ENCODE assay signal across 12 cellular contexts in the genomic region with DNA sequence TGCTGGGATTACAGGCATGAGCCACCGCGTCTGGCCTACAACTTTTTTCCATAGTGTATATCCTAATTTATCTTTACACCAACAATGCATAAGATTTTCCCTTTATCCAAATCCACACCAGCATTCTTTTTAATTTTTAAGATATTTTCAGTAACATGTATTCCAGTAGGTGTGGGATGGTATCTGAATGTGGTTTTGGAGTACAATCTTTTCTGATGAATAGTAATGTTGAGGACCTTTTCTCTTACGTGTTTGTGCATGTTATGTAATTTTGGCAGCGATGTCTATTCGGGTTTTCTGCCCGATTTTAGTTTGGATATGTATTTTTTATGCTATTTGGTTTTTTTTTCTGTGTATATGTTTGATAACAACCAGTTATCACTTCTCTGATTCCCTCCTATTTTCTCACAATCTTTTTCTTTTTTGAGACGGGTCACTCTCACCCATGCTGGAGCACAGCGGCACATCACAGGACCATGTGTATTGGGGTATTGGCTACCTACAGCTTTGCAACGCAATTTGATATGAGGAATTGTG.
A peak's percentile ranks its signal among the peaks of the same experiment; 100 is the strongest.
DNase-seq lines count a peak whose midpoint lies in the region; ATAC-seq, FAIRE-seq and TF ChIP-seq lines count a peak whose summit lies in the region.
"Had no signal": no experiment of that assay in that cellular context is flagged by ENCODE, and none has a peak within 500 bp of the region (broad histone marks: within the 10 kb centered on the region; RNA-seq: fewer than 3 reads in every experiment).

No MANE protein-coding gene starts in this region.

- H3K56ac ChIP-seq in IMR-90 (ENCODE audit: extremely low read depth, insufficient read depth, low read length), result no peak overlapping the region

- H3K27ac Mint-ChIP-seq in CD4-positive, alpha-beta memory T cell, result peak overlapping the region in 6 of 7 donors; percentile 18 to 80 (median 42)
- no peak overlapping the region for H3K27ac Mint-ChIP-seq in activated naive CD8-positive, alpha-beta T cell treated with anti-CD3 and anti-CD28 coated beads, Interleukin-2, amount 50 U/mL, for 24 hours
- H3K27ac Mint-ChIP-seq in natural killer cell, result no peak overlapping the region

- peaks cover 14 to 27% of the 10 kb centered on the region in 2 donors for H3K36me3 Mint-ChIP-seq in CD4-positive, alpha-beta memory T cell
- peaks cover 30% of the 10 kb centered on the region for H3K36me3 Mint-ChIP-seq in activated naive CD8-positive, alpha-beta T cell treated with anti-CD3 and anti-CD28 coated beads, Interleukin-2, amount 50 U/mL, for 24 hours (ENCODE audit: low read depth)
- H3K36me3 Mint-ChIP-seq in natural killer cell, result peaks cover 5% of the 10 kb centered on the region

- WGBS in IMR-90 (ENCODE audit: extremely low coverage in 2 of 2, insufficient read length in 1 of 2), 2 experiments, result no CpG with 5 or more reads among the region's 9 CpGs
- WGBS in small intestine, 3 donors, result 83 to 89% (median 87%) methylated on average over 9 of the region's 9 CpGs

- no peaks in the 10 kb centered on the region for H3K9me3 ChIP-seq in CD4-positive, alpha-beta memory T cell (ENCODE audit: control insufficient read depth in 1 of 2, low read length in 2 of 2)
- H3K9me3 ChIP-seq in IMR-90 (ENCODE audit: control insufficient read depth, insufficient read depth, low read length), result no peaks in the 10 kb centered on the region
- H3K9me3 ChIP-seq in small intestine (ENCODE audit: control insufficient read depth, low read depth), result no peaks in the 10 kb centered on the region
- H3K9me3 ChIP-seq: SJCRH30 had no signal

- peaks cover 4% of the 10 kb centered on the region for H3K36me3 ChIP-seq in CD4-positive, alpha-beta memory T cell (ENCODE audit: insufficient read depth, low read length)
- H3K36me3 ChIP-seq in IMR-90 (ENCODE audit: control insufficient read depth, insufficient read depth, low read length) (peaks cover 5% of the 10 kb centered on the region), small intestine (ENCODE audit: control insufficient read depth in 2 of 2, insufficient read depth in 2 of 2, low read length in 2 of 2) (peaks cover 0 to 2% of the 10 kb centered on the region in 2 donors)

- no peak overlapping the region for H3K18ac ChIP-seq in IMR-90 (ENCODE audit: low read depth, low read length)

- no peaks in the 10 kb centered on the region for H3K27me3 ChIP-seq in CD4-positive, alpha-beta memory T cell (ENCODE audit: insufficient read depth, low read length)
- no peaks in the 10 kb centered on the region for H3K27me3 ChIP-seq in IMR-90 (ENCODE audit: control insufficient read depth, insufficient read depth, low read length)
- no peaks in the 10 kb centered on the region for H3K27me3 ChIP-seq in small intestine (ENCODE audit: control insufficient read depth in 2 of 2, insufficient read depth in 2 of 2, low read length in 2 of 2)
- H3K27me3 ChIP-seq: SJCRH30 had no signal

- peaks cover 47% of the 10 kb centered on the region for H4K20me1 ChIP-seq in IMR-90 (ENCODE audit: insufficient read depth, low read length)

- H3K4ac ChIP-seq in IMR-90 (ENCODE audit: low read depth, low read length), result no peak overlapping the region

- H3K9me3 Mint-ChIP-seq in CD4-positive, alpha-beta memory T cell, result no peaks in the 10 kb centered on the region
- no peaks in the 10 kb centered on the region for H3K9me3 Mint-ChIP-seq in activated naive CD8-positive, alpha-beta T cell treated with anti-CD3 and anti-CD28 coated beads, Interleukin-2, amount 50 U/mL, for 24 hours
- no peaks in the 10 kb centered on the region for H3K9me3 Mint-ChIP-seq in natural killer cell

- peaks cover 42 to 65% (median 53%) of the 10 kb centered on the region in 4 donors for H3K4me1 Mint-ChIP-seq in CD4-positive, alpha-beta memory T cell
- peaks cover 59% of the 10 kb centered on the region for H3K4me1 Mint-ChIP-seq in activated naive CD8-positive, alpha-beta T cell treated with anti-CD3 and anti-CD28 coated beads, Interleukin-2, amount 50 U/mL, for 24 hours
- H3K4me1 Mint-ChIP-seq in natural killer cell, result peaks cover 39 to 60% of the 10 kb centered on the region in 2 donors

- TF ChIP-seq CTCF in IMR-90 (conservative IDR thresholded peaks at IDR 0.05; ENCODE audit: low read depth, low read length) (no peak), natural killer cell (IDR thresholded peaks at IDR 0.05) (no peak)

- intact Hi-C loops in CD4-positive, alpha-beta memory T cell (cut with micrococcal nuclease), result loop anchor here (5.0 to 10.0 kb wide), 2 partner anchors 252 to 385 kb away; no protein-coding TSS in a partner anchor
- intact Hi-C loops in IMR-90 (cut with micrococcal nuclease), result loop anchor here (2.0 to 5.0 kb wide), 4 partner anchors 47 to 323 kb away; no protein-coding TSS in a partner anchor
- intact Hi-C loops in natural killer cell (cut with micrococcal nuclease), result loop anchor here (2.0 kb wide), 1 partner anchor 881 kb away; no protein-coding TSS in a partner anchor

- H3K23ac ChIP-seq in IMR-90 (ENCODE audit: low read depth, low read length), result no peak overlapping the region

- H3K14ac ChIP-seq in IMR-90 (replicated peaks; ENCODE audit: low read depth, low read length), result no peak overlapping the region

- H3K79me1 ChIP-seq in IMR-90 (ENCODE audit: low read depth in 1 of 2, low read length in 2 of 2), result peaks cover 12 to 50% of the 10 kb centered on the region in 2 experiments

- no TSS peak for BruUV-seq in IMR-90 (replicated peaks; lab: Mats Ljungman, UMichigan)

- H3K4me3 Mint-ChIP-seq in CD4-positive, alpha-beta memory T cell, result peak overlapping the region; percentile 45 to 98 (median 84)
- H3K4me3 Mint-ChIP-seq in activated naive CD8-positive, alpha-beta T cell treated with anti-CD3 and anti-CD28 coated beads, Interleukin-2, amount 50 U/mL, for 24 hours, result peak overlapping the region; percentile 88
- peak overlapping the region; percentile 99 for H3K4me3 Mint-ChIP-seq in natural killer cell

- H2AK5ac ChIP-seq in IMR-90 (ENCODE audit: low read depth, low read length), result no peak overlapping the region

- H2AFZ ChIP-seq in IMR-90 (replicated peaks; ENCODE audit: low read length, poor library complexity), result no peak overlapping the region

- TF ChIP-seq RAD21 in IMR-90 (IDR thresholded peaks at IDR 0.05; ENCODE audit: low read length), result no peak

- no peak overlapping the region for H2BK120ac ChIP-seq in IMR-90 (ENCODE audit: low read depth, low read length)

- TF ChIP-seq POLR2A in IMR-90 (IDR thresholded peaks at IDR 0.05; ENCODE audit: low read depth, low read length), result no peak

- in situ Hi-C loops in IMR-90 (cut with MboI; ENCODE audit: low sequenced_read_pairs), result loop anchor here (5.0 to 25.0 kb wide), 2 partner anchors 322 to 887 kb away; no protein-coding TSS in a partner anchor

- CTCF ChIA-PET in CD4-positive, alpha-beta memory T cell (lab: Charles Lee; ENCODE audit: partially characterized antibody), result no interaction called here
- CTCF ChIA-PET in IMR-90 (lab: Yijun Ruan, JAX), result interaction anchor here (0.6 kb wide), 1 partner anchor 251 kb away, joined by 4 read pairs; no protein-coding TSS in a partner anchor

- H3K9me1 ChIP-seq in IMR-90 (ENCODE audit: insufficient read depth, low read length), result no peaks in the 10 kb centered on the region; the same call in 1 of the 2 replicates

- peak overlapping the region; percentile 98; the same call in 1 of the 2 replicates for H3K4me2 ChIP-seq in IMR-90 (ENCODE audit: low read depth, low read length)

- no peak overlapping the region for H2BK20ac ChIP-seq in IMR-90 (ENCODE audit: low read depth, low read length)

- H2BK15ac ChIP-seq in IMR-90 (ENCODE audit: low read depth, low read length), result no peak overlapping the region

- H2AK9ac ChIP-seq in IMR-90 (replicated peaks; ENCODE audit: low read depth, low read length, poor library complexity), result no peak overlapping the region

- H4K5ac ChIP-seq in IMR-90 (ENCODE audit: low read depth, low read length), result no peak overlapping the region

- no peak overlapping the region for H2BK5ac ChIP-seq in IMR-90 (ENCODE audit: low read depth, low read length, poor library complexity, severe bottlenecking)

- DNase-seq in CD4-positive, alpha-beta memory T cell, result no peak
- no peak for DNase-seq in IMR-90
- no peak for DNase-seq in activated naive CD8-positive, alpha-beta T cell treated with anti-CD3 and anti-CD28 coated beads, Interleukin-2, amount 50 U/mL, for 24 hours
- DNase-seq in natural killer cell, result no peak
- no peak for DNase-seq in small intestine
- DNase-seq: NCI-H1436 treated with DMSO at 0.1 percent for 48 hours; SJCRH30; stimulated activated CD4-positive, alpha-beta T cell treated with anti-CD3 and anti-CD28 coated beads, Interleukin-12 subunit alpha, Interleukin-12 subunit beta, amount 100 ng/mL, for 4 hours had no signal

- H3K27ac ChIP-seq in CD4-positive, alpha-beta memory T cell (ENCODE audit: low read depth, low read length), result no peak overlapping the region
- no peak overlapping the region for H3K27ac ChIP-seq in IMR-90 (ENCODE audit: insufficient read depth, low read length)
- H3K27ac ChIP-seq in small intestine (ENCODE audit: low read depth in 1 of 2, low read length in 1 of 2), result no peak overlapping the region
- H3K27ac ChIP-seq: SJCRH30 had no signal

- no peak overlapping the region for H3K4me3 ChIP-seq in CD4-positive, alpha-beta memory T cell (ENCODE audit: low read length in 2 of 2)
- no peak overlapping the region for H3K4me3 ChIP-seq in IMR-90 (ENCODE audit: insufficient read depth, low read depth, low read length)
- no peak overlapping the region for H3K4me3 ChIP-seq in small intestine (ENCODE audit: low read depth in 1 of 2, low read length in 2 of 2)

- H3K4me1 ChIP-seq in CD4-positive, alpha-beta memory T cell (ENCODE audit: insufficient read depth, low read length), result peaks cover 39% of the 10 kb centered on the region
- H3K4me1 ChIP-seq in IMR-90 (ENCODE audit: control insufficient read depth, insufficient read depth, low read length) (peaks cover 15% of the 10 kb centered on the region), small intestine (ENCODE audit: control insufficient read depth in 2 of 2, insufficient read depth in 1 of 2, low read depth in 1 of 2, low read length in 1 of 2) (no peaks in the 10 kb centered on the region)

- no peak for FAIRE-seq in small intestine (lab: Jason Lieb, UNC)
- FAIRE-seq: endometrium had no signal

- H3K27me3 Mint-ChIP-seq in CD4-positive, alpha-beta memory T cell, result no peaks in the 10 kb centered on the region
- peaks cover 2% of the 10 kb centered on the region for H3K27me3 Mint-ChIP-seq in activated naive CD8-positive, alpha-beta T cell treated with anti-CD3 and anti-CD28 coated beads, Interleukin-2, amount 50 U/mL, for 24 hours
- H3K27me3 Mint-ChIP-seq in natural killer cell (ENCODE audit: low read depth in 2 of 2), result no peaks in the 10 kb centered on the region

- ATAC-seq in IMR-90 (ENCODE audit: low read depth), result no peak
- no peak for ATAC-seq in activated naive CD8-positive, alpha-beta T cell treated with anti-CD3 and anti-CD28 coated beads, Interleukin-2, amount 50 U/mL, for 24 hours
- no peak for ATAC-seq in natural killer cell
- ATAC-seq in esophagus mucosa, result no peak
- ATAC-seq in HG03460 (IDR thresholded peaks at IDR 0.05; ENCODE audit: unreplicated experiment), result no peak
- ATAC-seq in HG03196 (IDR thresholded peaks at IDR 0.05; ENCODE audit: unreplicated experiment), result no peak

- H4K91ac ChIP-seq in IMR-90 (ENCODE audit: insufficient read depth, low read depth, low read length), result no peak overlapping the region

- dilution Hi-C loops in IMR-90 (cut with HindIII; ENCODE audit: low sequenced_read_pairs, unreplicated experiment), result no loop called here

- H3K9ac ChIP-seq in IMR-90 (ENCODE audit: low read depth, low read length), result no peak overlapping the region

- POLR2A ChIA-PET in CD4-positive, alpha-beta memory T cell (lab: Charles Lee; ENCODE audit: partially characterized antibody), result no interaction called here
- POLR2A ChIA-PET in IMR-90 (lab: Charles Lee; ENCODE audit: unreplicated experiment), result no interaction called here

- H4K8ac ChIP-seq in IMR-90 (ENCODE audit: low read depth in 2 of 2, low read length in 2 of 2), result no peak overlapping the region

Comparison
In these comparisons a context has a peak if more than half of its experiments do, and no peak if none do; other contexts are left out.
1. H3K27ac Mint-ChIP-seq: peak in CD4-positive, alpha-beta memory T cell (6 of 7); none in activated naive CD8-positive, alpha-beta T cell treated with anti-CD3 and anti-CD28 coated beads, Interleukin-2, amount 50 U/mL, for 24 hours (single experiment) and natural killer cell (0 of 2).
2. Peak in every context shown above with its lines, with median percentiles within 50 percentile points of each other: H3K4me3 Mint-ChIP-seq.